In the genomic region with DNA sequence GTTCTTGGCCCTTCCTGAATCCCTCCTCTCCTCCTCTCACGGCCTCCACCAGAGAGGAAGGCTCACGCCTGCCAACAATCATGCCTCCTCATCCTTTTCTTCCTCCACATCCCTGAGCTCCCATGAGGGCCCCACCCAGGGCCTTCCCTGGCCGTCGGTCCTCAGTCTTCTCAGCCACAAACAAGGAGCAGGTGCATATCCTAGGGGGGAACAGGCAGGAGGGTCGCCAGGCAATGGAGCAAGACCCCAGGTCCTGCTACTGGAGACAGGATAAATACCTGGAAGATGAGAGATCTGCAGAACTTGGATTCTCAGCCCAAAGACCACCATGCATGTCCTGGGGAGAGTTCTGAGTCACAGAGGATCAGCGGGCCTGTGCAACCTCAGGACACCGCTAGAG, we compare ENCODE assay signal across 2 cellular contexts.
TF ChIP-seq lines count a peak whose summit lies in the region.

No MANE protein-coding gene starts in this region.

TF ChIP-seq in GM23338, 12 proteins besides CTCF, POLR2A, EP300 and RAD21 (continued from another document):
- TF ChIP-seq, protein P1, sequence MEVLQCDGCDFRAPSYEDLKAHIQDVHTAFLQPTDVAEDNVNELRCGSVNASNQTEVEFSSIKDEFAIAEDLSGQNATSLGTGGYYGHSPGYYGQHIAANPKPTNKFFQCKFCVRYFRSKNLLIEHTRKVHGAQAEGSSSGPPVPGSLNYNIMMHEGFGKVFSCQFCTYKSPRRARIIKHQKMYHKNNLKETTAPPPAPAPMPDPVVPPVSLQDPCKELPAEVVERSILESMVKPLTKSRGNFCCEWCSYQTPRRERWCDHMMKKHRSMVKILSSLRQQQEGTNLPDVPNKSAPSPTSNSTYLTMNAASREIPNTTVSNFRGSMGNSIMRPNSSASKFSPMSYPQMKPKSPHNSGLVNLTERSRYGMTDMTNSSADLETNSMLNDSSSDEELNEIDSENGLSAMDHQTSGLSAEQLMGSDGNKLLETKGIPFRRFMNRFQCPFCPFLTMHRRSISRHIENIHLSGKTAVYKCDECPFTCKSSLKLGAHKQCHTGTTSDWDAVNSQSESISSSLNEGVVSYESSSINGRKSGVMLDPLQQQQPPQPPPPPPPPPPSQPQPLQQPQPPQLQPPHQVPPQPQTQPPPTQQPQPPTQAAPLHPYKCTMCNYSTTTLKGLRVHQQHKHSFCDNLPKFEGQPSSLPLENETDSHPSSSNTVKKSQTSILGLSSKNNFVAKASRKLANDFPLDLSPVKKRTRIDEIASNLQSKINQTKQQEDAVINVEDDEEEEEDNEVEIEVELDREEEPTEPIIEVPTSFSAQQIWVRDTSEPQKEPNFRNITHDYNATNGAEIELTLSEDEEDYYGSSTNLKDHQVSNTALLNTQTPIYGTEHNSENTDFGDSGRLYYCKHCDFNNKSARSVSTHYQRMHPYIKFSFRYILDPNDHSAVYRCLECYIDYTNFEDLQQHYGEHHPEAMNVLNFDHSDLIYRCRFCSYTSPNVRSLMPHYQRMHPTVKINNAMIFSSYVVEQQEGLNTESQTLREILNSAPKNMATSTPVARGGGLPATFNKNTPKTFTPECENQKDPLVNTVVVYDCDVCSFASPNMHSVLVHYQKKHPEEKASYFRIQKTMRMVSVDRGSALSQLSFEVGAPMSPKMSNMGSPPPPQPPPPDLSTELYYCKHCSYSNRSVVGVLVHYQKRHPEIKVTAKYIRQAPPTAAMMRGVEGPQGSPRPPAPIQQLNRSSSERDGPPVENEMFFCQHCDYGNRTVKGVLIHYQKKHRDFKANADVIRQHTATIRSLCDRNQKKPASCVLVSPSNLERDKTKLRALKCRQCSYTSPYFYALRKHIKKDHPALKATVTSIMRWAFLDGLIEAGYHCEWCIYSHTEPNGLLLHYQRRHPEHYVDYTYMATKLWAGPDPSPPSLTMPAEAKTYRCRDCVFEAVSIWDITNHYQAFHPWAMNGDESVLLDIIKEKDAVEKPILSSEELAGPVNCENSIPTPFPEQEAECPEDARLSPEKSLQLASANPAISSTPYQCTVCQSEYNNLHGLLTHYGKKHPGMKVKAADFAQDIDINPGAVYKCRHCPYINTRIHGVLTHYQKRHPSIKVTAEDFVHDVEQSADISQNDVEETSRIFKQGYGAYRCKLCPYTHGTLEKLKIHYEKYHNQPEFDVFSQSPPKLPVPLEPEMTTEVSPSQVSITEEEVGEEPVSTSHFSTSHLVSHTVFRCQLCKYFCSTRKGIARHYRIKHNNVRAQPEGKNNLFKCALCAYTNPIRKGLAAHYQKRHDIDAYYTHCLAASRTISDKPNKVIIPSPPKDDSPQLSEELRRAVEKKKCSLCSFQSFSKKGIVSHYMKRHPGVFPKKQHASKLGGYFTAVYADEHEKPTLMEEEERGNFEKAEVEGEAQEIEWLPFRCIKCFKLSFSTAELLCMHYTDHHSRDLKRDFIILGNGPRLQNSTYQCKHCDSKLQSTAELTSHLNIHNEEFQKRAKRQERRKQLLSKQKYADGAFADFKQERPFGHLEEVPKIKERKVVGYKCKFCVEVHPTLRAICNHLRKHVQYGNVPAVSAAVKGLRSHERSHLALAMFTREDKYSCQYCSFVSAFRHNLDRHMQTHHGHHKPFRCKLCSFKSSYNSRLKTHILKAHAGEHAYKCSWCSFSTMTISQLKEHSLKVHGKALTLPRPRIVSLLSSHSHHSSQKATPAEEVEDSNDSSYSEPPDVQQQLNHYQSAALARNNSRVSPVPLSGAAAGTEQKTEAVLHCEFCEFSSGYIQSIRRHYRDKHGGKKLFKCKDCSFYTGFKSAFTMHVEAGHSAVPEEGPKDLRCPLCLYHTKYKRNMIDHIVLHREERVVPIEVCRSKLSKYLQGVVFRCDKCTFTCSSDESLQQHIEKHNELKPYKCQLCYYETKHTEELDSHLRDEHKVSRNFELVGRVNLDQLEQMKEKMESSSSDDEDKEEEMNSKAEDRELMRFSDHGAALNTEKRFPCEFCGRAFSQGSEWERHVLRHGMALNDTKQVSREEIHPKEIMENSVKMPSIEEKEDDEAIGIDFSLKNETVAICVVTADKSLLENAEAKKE (CRISPR knock-in tag; IDR thresholded peaks at IDR 0.05): no peak
- TF ChIP-seq EZH2 (IDR thresholded peaks at IDR 0.05; ENCODE audit: low read depth, unreplicated experiment): no peak
- no peak for TF ChIP-seq STAT1 (IDR thresholded peaks at IDR 0.05; ENCODE audit: unreplicated experiment)
- TF ChIP-seq, protein P2, sequence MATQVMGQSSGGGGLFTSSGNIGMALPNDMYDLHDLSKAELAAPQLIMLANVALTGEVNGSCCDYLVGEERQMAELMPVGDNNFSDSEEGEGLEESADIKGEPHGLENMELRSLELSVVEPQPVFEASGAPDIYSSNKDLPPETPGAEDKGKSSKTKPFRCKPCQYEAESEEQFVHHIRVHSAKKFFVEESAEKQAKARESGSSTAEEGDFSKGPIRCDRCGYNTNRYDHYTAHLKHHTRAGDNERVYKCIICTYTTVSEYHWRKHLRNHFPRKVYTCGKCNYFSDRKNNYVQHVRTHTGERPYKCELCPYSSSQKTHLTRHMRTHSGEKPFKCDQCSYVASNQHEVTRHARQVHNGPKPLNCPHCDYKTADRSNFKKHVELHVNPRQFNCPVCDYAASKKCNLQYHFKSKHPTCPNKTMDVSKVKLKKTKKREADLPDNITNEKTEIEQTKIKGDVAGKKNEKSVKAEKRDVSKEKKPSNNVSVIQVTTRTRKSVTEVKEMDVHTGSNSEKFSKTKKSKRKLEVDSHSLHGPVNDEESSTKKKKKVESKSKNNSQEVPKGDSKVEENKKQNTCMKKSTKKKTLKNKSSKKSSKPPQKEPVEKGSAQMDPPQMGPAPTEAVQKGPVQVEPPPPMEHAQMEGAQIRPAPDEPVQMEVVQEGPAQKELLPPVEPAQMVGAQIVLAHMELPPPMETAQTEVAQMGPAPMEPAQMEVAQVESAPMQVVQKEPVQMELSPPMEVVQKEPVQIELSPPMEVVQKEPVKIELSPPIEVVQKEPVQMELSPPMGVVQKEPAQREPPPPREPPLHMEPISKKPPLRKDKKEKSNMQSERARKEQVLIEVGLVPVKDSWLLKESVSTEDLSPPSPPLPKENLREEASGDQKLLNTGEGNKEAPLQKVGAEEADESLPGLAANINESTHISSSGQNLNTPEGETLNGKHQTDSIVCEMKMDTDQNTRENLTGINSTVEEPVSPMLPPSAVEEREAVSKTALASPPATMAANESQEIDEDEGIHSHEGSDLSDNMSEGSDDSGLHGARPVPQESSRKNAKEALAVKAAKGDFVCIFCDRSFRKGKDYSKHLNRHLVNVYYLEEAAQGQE (IDR thresholded peaks at IDR 0.05; ENCODE audit: unreplicated experiment): no peak
- no peak for TF ChIP-seq ZNF114 (CRISPR knock-in tag; IDR thresholded peaks at IDR 0.05)
- TF ChIP-seq POLR2AphosphoS5 (IDR thresholded peaks at IDR 0.05; ENCODE audit: low read depth): no peak
- TF ChIP-seq NANOG (IDR thresholded peaks at IDR 0.05; ENCODE audit: borderline replicate concordance): no peak
- no peak for TF ChIP-seq EZH2phosphoT487 (IDR thresholded peaks at IDR 0.05; ENCODE audit: unreplicated experiment)
TF ChIP-seq in GM23338: peak in this region for 0.

TF ChIP-seq in SK-N-SH treated with all-trans-retinoic acid at 6 μM for 48 hours, 23 proteins besides CTCF, POLR2A, EP300 and RAD21 (continued from another document):
- TF ChIP-seq POU6F1 (CRISPR knock-in tag; IDR thresholded peaks at IDR 0.05; ENCODE audit: borderline replicate concordance, low read depth) (no peak), ZFP30 (CRISPR knock-in tag; IDR thresholded peaks at IDR 0.05) (no peak), TOX (CRISPR knock-in tag; IDR thresholded peaks at IDR 0.05; ENCODE audit: borderline replicate concordance) (no peak), SNAI2 (CRISPR knock-in tag; IDR thresholded peaks at IDR 0.05) (no peak), PATZ1 (CRISPR knock-in tag; IDR thresholded peaks at IDR 0.05; ENCODE audit: borderline replicate concordance) (no peak), ZC3H10 (CRISPR knock-in tag; IDR thresholded peaks at IDR 0.05) (no peak), ISL1 (CRISPR knock-in tag; IDR thresholded peaks at IDR 0.05) (no peak), ESRRG (CRISPR knock-in tag; IDR thresholded peaks at IDR 0.05) (no peak)
TF ChIP-seq in SK-N-SH treated with all-trans-retinoic acid at 6 μM for 48 hours: peak in this region for 0.
